8 cellular contexts compared by ENCODE assay signal in the genomic region with DNA sequence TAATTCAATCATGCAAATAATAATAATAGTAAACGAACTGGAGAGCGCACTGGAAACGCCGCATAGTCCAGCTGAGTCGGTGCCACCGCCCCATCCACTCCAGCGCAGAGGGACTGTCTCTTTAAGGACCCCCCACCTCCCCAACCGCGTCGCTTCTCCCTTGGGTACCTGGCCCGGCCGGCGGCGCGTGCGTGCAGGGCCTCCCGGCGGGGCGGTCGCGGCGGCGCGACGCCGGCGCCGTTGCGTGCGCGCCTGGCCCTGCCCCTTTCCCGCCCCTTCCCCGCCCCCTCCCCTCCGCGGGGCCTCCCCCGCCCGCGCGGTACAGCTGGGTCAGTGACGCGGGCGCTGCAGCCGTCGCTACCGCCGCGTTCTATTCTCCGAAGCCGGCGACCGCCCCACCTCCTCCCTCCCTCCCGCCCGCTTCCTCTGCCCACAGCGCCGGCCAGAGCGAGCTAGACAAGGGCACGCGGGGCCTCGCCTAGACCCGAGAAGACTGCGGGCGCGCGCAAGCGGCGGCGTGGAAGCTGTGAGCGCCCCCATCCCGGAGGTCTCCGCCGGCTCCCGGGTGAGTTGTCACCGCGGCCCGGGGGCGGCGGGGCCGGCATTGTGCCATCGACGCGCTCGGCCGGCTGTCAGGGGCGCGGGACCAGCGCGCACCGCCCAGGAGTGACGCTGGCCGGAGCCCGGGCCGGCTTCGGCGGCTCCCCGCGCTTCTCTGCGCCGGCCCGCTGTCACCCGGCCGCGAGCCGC. TPM values are rescaled to one million over a fixed set of nuclear protein-coding genes. Genes with fewer than 3 reads are reported as not detected.
DNase-seq lines count a peak whose midpoint lies in the region; ATAC-seq and TF ChIP-seq lines count a peak whose summit lies in the region.

TSS of gene SUSD6 (plus strand) at position 333 of the 750 bp plus-strand sequence. CDS start 46,997 bp downstream, outside the sequence.

- H3K4me3 ChIP-seq in BLaER1 (peak within 1 kb of the TSS; percentile 95), dorsolateral prefrontal cortex (peak within 1 kb of the TSS; percentile 62 to 92 (median 81)), lower leg skin (ENCODE audit: low read depth, poor library complexity, severe bottlenecking) (peak within 1 kb of the TSS; percentile 58)

- CTCF ChIA-PET in activated CD4-positive, alpha-beta memory T cell treated with anti-CD3 and anti-CD28 coated beads, Interleukin-2, amount 10 ng/mL, durations not matched to agents 7 days and 5 days (lab: Charles Lee) = interaction anchor here (0.7 to 3.0 kb wide), 8 partner anchors 18 to 155 kb away, joined by 3 to 18 read pairs (median 4); partner anchors contain the start of gene SRSF5

- H4K20me1 ChIP-seq in BLaER1 = peaks cover 42% of the 10 kb centered on the region

- TF ChIP-seq POLR2A in lower leg skin (IDR thresholded peaks at IDR 0.05) = no peak

- TF ChIP-seq CTCF in dorsolateral prefrontal cortex (IDR thresholded peaks at IDR 0.05 in 54 of 56, conservative IDR thresholded peaks at IDR 0.05 in 2 of 56; ENCODE audit: low read depth in 1 of 56, partially characterized antibody in 56 of 56) = peak in 8 of 56 donors; percentile 8 to 18 (median 14)
- TF ChIP-seq CTCF in lower leg skin (IDR thresholded peaks at IDR 0.05) = no peak

- peaks cover 57% of the 10 kb centered on the region for H3K4me1 ChIP-seq in BLaER1

- peak within 1 kb of the TSS; percentile 96 for H3K4me3 Mint-ChIP-seq in activated CD4-positive, alpha-beta memory T cell treated with anti-CD3 and anti-CD28 coated beads, Interleukin-2, amount 10 ng/mL, durations not matched to agents 7 days and 5 days

- no peaks in the 10 kb centered on the region for H3K27me3 Mint-ChIP-seq in activated CD4-positive, alpha-beta memory T cell treated with anti-CD3 and anti-CD28 coated beads, Interleukin-2, amount 10 ng/mL, durations not matched to agents 7 days and 5 days

- peak within 1 kb of the TSS; percentile 97 for H3K27ac Mint-ChIP-seq in activated CD4-positive, alpha-beta memory T cell treated with anti-CD3 and anti-CD28 coated beads, Interleukin-2, amount 10 ng/mL, durations not matched to agents 7 days and 5 days

- intact Hi-C loops in dorsolateral prefrontal cortex (cut with DNase I) (loop anchor here (5.0 kb wide), 4 partner anchors 76 to 156 kb away; partner anchors contain the start of gene SRSF5 (in 2 of the 2)), lower leg skin (cut with DNase I; ENCODE audit: low total_unique reads) (no loop called here)

- H3K9me3 Mint-ChIP-seq in activated CD4-positive, alpha-beta memory T cell treated with anti-CD3 and anti-CD28 coated beads, Interleukin-2, amount 10 ng/mL, durations not matched to agents 7 days and 5 days = no peaks in the 10 kb centered on the region

- ATAC-seq in GM19395 (IDR thresholded peaks at IDR 0.05; ENCODE audit: unreplicated experiment) (peak; percentile 52), HG03571 (IDR thresholded peaks at IDR 0.05; ENCODE audit: unreplicated experiment) (peak; percentile 50)

- H3K36me3 Mint-ChIP-seq in activated CD4-positive, alpha-beta memory T cell treated with anti-CD3 and anti-CD28 coated beads, Interleukin-2, amount 10 ng/mL, durations not matched to agents 7 days and 5 days (ENCODE audit: low read depth) = peaks cover 28% of the 10 kb centered on the region

- POLR2A ChIA-PET in activated CD4-positive, alpha-beta memory T cell treated with anti-CD3 and anti-CD28 coated beads, Interleukin-2, amount 10 ng/mL, durations not matched to agents 7 days and 5 days (lab: Charles Lee) = interaction anchor here (0.7 to 5.4 kb wide), 25 partner anchors 9 to 459 kb away, joined by 3 to 118 read pairs (median 6); partner anchors contain the start of genes DCAF5, ERH, SLC39A9 and SRSF5

- H3K4me2 ChIP-seq in BLaER1 = peak within 1 kb of the TSS; percentile 94

- H3K27ac ChIP-seq in BLaER1 (peak within 1 kb of the TSS; percentile 92), dorsolateral prefrontal cortex (peak within 1 kb of the TSS; percentile 74 to 98 (median 93))

- 0 to 1% methylated on average over 7 to 97 of the region's 103 CpGs for WGBS in lower leg skin, 2 donors

- H3K36me3 ChIP-seq in BLaER1 = no peaks in the 10 kb centered on the region

- no peaks in the 10 kb centered on the region for H3K27me3 ChIP-seq in BLaER1
- H3K27me3 ChIP-seq in dorsolateral prefrontal cortex = no peaks in the 10 kb centered on the region

- H3K9ac ChIP-seq in BLaER1 = peak within 1 kb of the TSS; percentile 89

- no peaks in the 10 kb centered on the region for H3K9me3 ChIP-seq in BLaER1

- H3K4me1 Mint-ChIP-seq in activated CD4-positive, alpha-beta memory T cell treated with anti-CD3 and anti-CD28 coated beads, Interleukin-2, amount 10 ng/mL, durations not matched to agents 7 days and 5 days = peaks cover 57% of the 10 kb centered on the region

- DNase-seq in NCI-H82 (lab: John Stamatoyannopoulos, UW) (peak; percentile 95), dorsolateral prefrontal cortex (peak; percentile 86 to 92 (median 90)), lower leg skin (ENCODE audit: low spot score in 2 of 2) (peak; percentile 85 to 98)
- peak; percentile 91 for DNase-seq in activated CD4-positive, alpha-beta memory T cell treated with anti-CD3 and anti-CD28 coated beads, Interleukin-2, amount 10 ng/mL, durations not matched to agents 7 days and 5 days
- peak; percentile 80 to 85 for DNase-seq in stimulated activated CD4-positive, alpha-beta T cell treated with anti-CD3 and anti-CD28 coated beads, Interleukin-4, amount 100 ng/mL, for 48 hours (ENCODE audit: low read depth in 2 of 2)

RNA-seq across cellular contexts. Expression of gene SUSD6, which starts in this region (rescaled TPM):
- 10 to 100 TPM; 63.4 to 65.2 TPM for total RNA-seq in activated CD4-positive, alpha-beta memory T cell treated with anti-CD3 and anti-CD28 coated beads, Interleukin-2, amount 10 ng/mL, durations not matched to agents 7 days and 5 days
- total RNA-seq in dorsolateral prefrontal cortex (10 to 100 TPM; 25.2 to 57.8 (median 35.8) TPM), lower leg skin (10 to 100 TPM; 35.5 to 56.7 (median 51.0) TPM)

Comparison
In these comparisons a context has a peak if more than half of its experiments do, and no peak if none do; other contexts are left out.
1. Peak in every context shown above with its lines: DNase-seq, ATAC-seq, H3K4me3 ChIP-seq and H3K27ac ChIP-seq.